Comparison of ENCODE assay signal across 8 cellular contexts in the genomic region with DNA sequence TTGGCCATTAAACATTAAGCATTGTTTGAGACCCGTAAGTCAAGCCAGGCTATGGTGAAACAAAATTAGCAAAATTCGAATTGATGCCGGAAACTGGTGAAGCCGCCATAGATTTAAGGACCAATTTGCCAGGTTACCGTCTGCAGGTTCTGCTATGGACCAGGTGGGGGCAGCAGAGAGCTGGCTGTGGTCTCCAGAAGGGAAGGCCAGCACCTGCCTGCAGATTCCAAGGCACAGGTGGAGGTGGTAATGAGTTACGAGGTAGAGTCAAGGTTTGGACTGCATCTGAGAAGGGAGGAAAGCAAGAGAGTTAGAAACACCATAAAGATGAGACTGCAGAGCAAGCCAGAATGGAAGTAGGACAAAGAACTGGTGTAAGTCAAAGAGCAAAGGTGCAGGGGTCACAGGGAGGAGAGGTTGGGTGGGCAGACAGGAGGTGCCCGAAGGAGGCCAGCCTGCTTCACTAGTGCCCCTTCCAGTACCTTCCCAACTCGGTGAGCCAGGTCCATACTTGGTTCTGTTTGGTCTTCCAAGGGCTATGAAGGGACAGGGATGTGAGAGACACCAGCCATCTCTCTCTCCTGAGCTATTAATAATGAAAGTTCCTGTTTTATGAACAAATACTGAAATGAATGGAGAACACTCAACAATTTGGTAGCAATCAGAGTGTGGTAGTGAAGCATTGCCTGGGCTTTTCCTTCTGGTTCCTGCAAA.
DNase-seq lines count a peak whose midpoint lies in the region; ATAC-seq and TF ChIP-seq lines count a peak whose summit lies in the region.

No MANE protein-coding gene starts in this region.

- H3K9me3 ChIP-seq in psoas muscle: no peaks in the 10 kb centered on the region

- peak; percentile 95 for TF ChIP-seq CTCF in C4-2B (conservative IDR thresholded peaks at IDR 0.05)
- peak; percentile 79 for TF ChIP-seq CTCF in fibroblast of mammary gland (conservative IDR thresholded peaks at IDR 0.05; ENCODE audit: control insufficient read depth, insufficient read depth, low read depth, low read length)
- peak; percentile 77 for TF ChIP-seq CTCF in psoas muscle (IDR thresholded peaks at IDR 0.05)

- WGBS in psoas muscle, 3 donors: 39 to 44% (median 41%) methylated on average over 8 of the region's 8 CpGs

- DNase-seq in NCI-H748 (lab: John Stamatoyannopoulos, UW; ENCODE audit: unreplicated experiment) (peak; percentile 47), activated T-cell treated with anti-CD3 and anti-CD28 coated beads for 24 hours (ENCODE audit: low read depth) (peak; percentile 41), fibroblast of mammary gland (ENCODE audit: low read depth) (peak; percentile 30), psoas muscle (no peak)

- H3K4me3 ChIP-seq in fibroblast of mammary gland (ENCODE audit: control insufficient read depth, low read depth, low read length) (no peak overlapping the region), psoas muscle (no peak overlapping the region)

- no peak overlapping the region for H3K27ac ChIP-seq in C4-2B
- no peak overlapping the region for H3K27ac ChIP-seq in psoas muscle

- peaks cover 2% of the 10 kb centered on the region for H3K4me1 ChIP-seq in psoas muscle

- no peaks in the 10 kb centered on the region for H3K36me3 ChIP-seq in psoas muscle (ENCODE audit: insufficient read depth in 1 of 2, low read depth in 1 of 2)

- intact Hi-C loops in psoas muscle (cut with DNase I): loop anchor here in 1 of 2 donors (5.0 kb wide), 1 partner anchor 456 kb away; no protein-coding TSS in a partner anchor

- ATAC-seq in GM18873 (IDR thresholded peaks at IDR 0.05; ENCODE audit: low FRiP score, unreplicated experiment) (peak; percentile 84), HG03060 (IDR thresholded peaks at IDR 0.05; ENCODE audit: low read depth, unreplicated experiment) (peak; percentile 85), psoas muscle (peak in 3 of 4 donors; percentile 54 to 73 (median 62)), HG03196 (IDR thresholded peaks at IDR 0.05; ENCODE audit: unreplicated experiment) (no peak)

- no peaks in the 10 kb centered on the region for H3K27me3 ChIP-seq in psoas muscle (ENCODE audit: insufficient read depth in 3 of 3, low read length in 2 of 3)

Comparison
In these comparisons a context has a peak if more than half of its experiments do, and no peak if none do; other contexts are left out.
1. DNase-seq: peak in NCI-H748 (single experiment), activated T-cell treated with anti-CD3 and anti-CD28 coated beads for 24 hours (single experiment) and fibroblast of mammary gland (single experiment); none in psoas muscle (0 of 2).
2. Peak in every context shown above with its lines, with median percentiles within 50 percentile points of each other: CTCF ChIP-seq.